ENCODE assay signal across 8 cellular contexts in genomic region chr10:44932338-44933116, GRCh38. TPM values are rescaled to one million over a fixed set of nuclear protein-coding genes. Genes with fewer than 3 reads are reported as not detected.
DNase-seq lines count a peak whose midpoint lies in the region; ATAC-seq and TF ChIP-seq lines count a peak whose summit lies in the region.

No MANE protein-coding gene starts in this region.

- H2AFZ ChIP-seq in osteoblast (ENCODE audit: low read length): peak overlapping the region; percentile 69

- no peak for TF ChIP-seq EP300 in gastroesophageal sphincter (IDR thresholded peaks at IDR 0.05)

- DNase-seq in Daoy (ENCODE audit: low read depth) (peak; percentile 78), HS-27A (ENCODE audit: low read depth) (peak; percentile 23), RPMI8226 (peak; percentile 86), osteoblast (ENCODE audit: insufficient read length, low spot score, missing footprints) (peak; percentile 86), thyroid gland (peak; percentile 93 to 95)
- peak; percentile 61 for DNase-seq in activated effector memory CD4-positive, alpha-beta T cell treated with Interleukin-2 at 50 U/mL for 16 hours

- H3K4me3 ChIP-seq in gastroesophageal sphincter (no peak overlapping the region), osteoblast (ENCODE audit: insufficient read depth, low read length) (no peak overlapping the region), thyroid gland (replicated peaks in 1 of 3) (no peak overlapping the region)

- H3K27ac ChIP-seq in gastroesophageal sphincter (peak overlapping the region in 1 of 4 donors; percentile 72), osteoblast (ENCODE audit: low read depth, low read length) (no peak overlapping the region), thyroid gland (peak overlapping the region in 2 of 3 donors; percentile 9 to 44)

- no peaks in the 10 kb centered on the region for H3K27me3 ChIP-seq in gastroesophageal sphincter
- no peaks in the 10 kb centered on the region for H3K27me3 ChIP-seq in osteoblast (ENCODE audit: insufficient read depth, low read length)
- no peaks in the 10 kb centered on the region for H3K27me3 ChIP-seq in thyroid gland

- no peaks in the 10 kb centered on the region for H3K79me2 ChIP-seq in osteoblast (ENCODE audit: insufficient read depth, low read length)

- peaks cover 0 to 43% (median 15%) of the 10 kb centered on the region in 3 donors for H3K4me1 ChIP-seq in gastroesophageal sphincter
- H3K4me1 ChIP-seq in osteoblast (ENCODE audit: insufficient read depth, low read length): peaks cover 10% of the 10 kb centered on the region
- peaks cover 6 to 35% of the 10 kb centered on the region in 2 donors for H3K4me1 ChIP-seq in thyroid gland

- H4K20me1 ChIP-seq in osteoblast (ENCODE audit: insufficient read depth, low read length): no peaks in the 10 kb centered on the region

- no peak for TF ChIP-seq POLR2A in gastroesophageal sphincter (IDR thresholded peaks at IDR 0.05)
- no peak for TF ChIP-seq POLR2A in thyroid gland (IDR thresholded peaks at IDR 0.05)

- intact Hi-C loops in thyroid gland (cut with DNase I): no loop called here

- H3K36me3 ChIP-seq in gastroesophageal sphincter (no peaks in the 10 kb centered on the region), osteoblast (ENCODE audit: insufficient read depth, low read length) (no peaks in the 10 kb centered on the region), thyroid gland (no peaks in the 10 kb centered on the region)

- TF ChIP-seq CTCF in gastroesophageal sphincter (IDR thresholded peaks at IDR 0.05): peak in 3 of 4 experiments; percentile 91 to 98 (median 95)
- TF ChIP-seq CTCF in osteoblast (IDR thresholded peaks at IDR 0.05; ENCODE audit: extremely low read depth, low read depth, low read length): peak; percentile 97
- peak; percentile 88 to 99 (median 97) for TF ChIP-seq CTCF in thyroid gland (IDR thresholded peaks at IDR 0.05)

- H3K9me3 ChIP-seq in gastroesophageal sphincter: no peaks in the 10 kb centered on the region
- no peaks in the 10 kb centered on the region for H3K9me3 ChIP-seq in osteoblast (ENCODE audit: low read depth, low read length)
- no peaks in the 10 kb centered on the region for H3K9me3 ChIP-seq in thyroid gland

- no CpG with 5 or more reads among the region's 11 CpGs for WGBS in gastroesophageal sphincter (ENCODE audit: low coverage in 1 of 2), 2 donors
- 43 to 48% methylated on average over 5 to 6 of the region's 11 CpGs for WGBS in thyroid gland, 2 donors

- H3K4me2 ChIP-seq in osteoblast (ENCODE audit: insufficient read depth, low read length): no peak overlapping the region

- ATAC-seq in GM21447 (IDR thresholded peaks at IDR 0.05; ENCODE audit: unreplicated experiment): peak; percentile 97
- ATAC-seq in gastroesophageal sphincter: peak; percentile 93

RNA-seq across cellular contexts. Expression of gene TMEM72, which starts 21.4 kb away (rescaled TPM):
- total RNA-seq in Daoy (2014; rRNA removed; shearing (Covaris generic)): not detected in 2 replicates
- total RNA-seq in gastroesophageal sphincter (under 1 TPM in 1 of 4 donors, not detected in 3; 0.35 TPM), osteoblast (not detected in 2 replicates), thyroid gland (not detected)

RNA-seq across cellular contexts. Expression of gene RASSF4, which starts 27.1 kb away (rescaled TPM):
- 0.57 and 2.2 TPM in 2 replicates for total RNA-seq in Daoy (2014; rRNA removed; shearing (Covaris generic))
- 10 to 100 TPM; 23.5 to 57.7 (median 31.6) TPM for total RNA-seq in gastroesophageal sphincter
- total RNA-seq in osteoblast: 2.9 and 4.0 TPM in 2 replicates
- 100 to 1,000 TPM; 175 to 226 (median 203) TPM for total RNA-seq in thyroid gland

RNA-seq across cellular contexts. Expression of gene DEPP1, which starts 46.1 kb away (rescaled TPM):
- total RNA-seq in Daoy (2014; rRNA removed; shearing (Covaris generic)): 0.11 and 0.15 TPM in 2 replicates
- total RNA-seq in gastroesophageal sphincter: 100 to 1,000 TPM in 2 of 4 donors, 10 to 100 TPM in 2; 48.3 to 428 (median 103) TPM
- total RNA-seq in osteoblast: 43.6 and 87.6 TPM in 2 replicates
- 100 to 1,000 TPM in 2 of 4 donors, 10 to 100 TPM in 2; 45.1 to 518 (median 182) TPM for total RNA-seq in thyroid gland

Comparison
In these comparisons a context has a peak if more than half of its experiments do, and no peak if none do; other contexts are left out.
1. DNase-seq: peak in every context shown above with its lines; median percentile 94 in thyroid gland; 86 in RPMI8226; 86 in osteoblast; 78 in Daoy; 61 in activated effector memory CD4-positive, alpha-beta T cell treated with Interleukin-2 at 50 U/mL for 16 hours; 23 in HS-27A.
2. RNA of gene DEPP1, which starts 46.1 kb away (total RNA-seq): 45.1 to 518 TPM in thyroid gland, 48.3 to 428 TPM in gastroesophageal sphincter and 43.6 to 87.6 TPM in osteoblast; 0.11 to 0.15 TPM in Daoy; every median in the first group is over 10 times any median in the second.
3. Peak in every context shown above with its lines, with median percentiles within 50 percentile points of each other: CTCF ChIP-seq.